In the genomic region with DNA sequence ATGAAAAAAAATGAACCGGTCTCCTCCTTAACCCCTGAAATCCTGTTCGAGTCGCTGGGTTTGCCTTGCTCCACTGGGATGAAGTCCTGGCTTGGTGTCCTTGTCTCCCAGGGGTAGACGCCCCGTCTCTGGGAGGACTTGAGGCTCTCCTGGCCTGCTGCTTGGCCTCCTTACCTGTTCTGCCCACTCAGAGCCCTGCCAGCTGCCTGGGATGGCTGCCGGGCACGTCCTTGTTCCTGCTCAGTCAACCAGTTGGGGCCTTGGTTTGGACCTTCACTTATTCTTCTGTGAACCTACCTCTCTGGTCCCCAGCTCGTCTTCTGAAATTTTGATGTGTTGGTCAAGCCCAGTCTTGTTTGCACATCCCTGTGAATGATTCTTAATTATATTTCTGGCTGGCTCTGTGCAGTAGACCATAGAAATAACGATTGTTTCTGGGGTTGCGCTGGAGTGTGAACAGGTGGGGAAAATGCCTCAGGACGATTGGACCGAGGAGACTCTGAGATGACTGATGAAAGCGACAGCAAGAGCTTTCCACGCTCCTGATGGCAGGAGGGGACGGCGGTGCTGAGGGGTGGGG, we compare ENCODE assay signal across 1 cellular context.
TF ChIP-seq lines count a peak whose summit lies in the region.

No MANE protein-coding gene starts in this region.

TF ChIP-seq in liver, 16 proteins besides CTCF, POLR2A, EP300 and RAD21 (continued from another document):
- TF ChIP-seq, protein P1, sequence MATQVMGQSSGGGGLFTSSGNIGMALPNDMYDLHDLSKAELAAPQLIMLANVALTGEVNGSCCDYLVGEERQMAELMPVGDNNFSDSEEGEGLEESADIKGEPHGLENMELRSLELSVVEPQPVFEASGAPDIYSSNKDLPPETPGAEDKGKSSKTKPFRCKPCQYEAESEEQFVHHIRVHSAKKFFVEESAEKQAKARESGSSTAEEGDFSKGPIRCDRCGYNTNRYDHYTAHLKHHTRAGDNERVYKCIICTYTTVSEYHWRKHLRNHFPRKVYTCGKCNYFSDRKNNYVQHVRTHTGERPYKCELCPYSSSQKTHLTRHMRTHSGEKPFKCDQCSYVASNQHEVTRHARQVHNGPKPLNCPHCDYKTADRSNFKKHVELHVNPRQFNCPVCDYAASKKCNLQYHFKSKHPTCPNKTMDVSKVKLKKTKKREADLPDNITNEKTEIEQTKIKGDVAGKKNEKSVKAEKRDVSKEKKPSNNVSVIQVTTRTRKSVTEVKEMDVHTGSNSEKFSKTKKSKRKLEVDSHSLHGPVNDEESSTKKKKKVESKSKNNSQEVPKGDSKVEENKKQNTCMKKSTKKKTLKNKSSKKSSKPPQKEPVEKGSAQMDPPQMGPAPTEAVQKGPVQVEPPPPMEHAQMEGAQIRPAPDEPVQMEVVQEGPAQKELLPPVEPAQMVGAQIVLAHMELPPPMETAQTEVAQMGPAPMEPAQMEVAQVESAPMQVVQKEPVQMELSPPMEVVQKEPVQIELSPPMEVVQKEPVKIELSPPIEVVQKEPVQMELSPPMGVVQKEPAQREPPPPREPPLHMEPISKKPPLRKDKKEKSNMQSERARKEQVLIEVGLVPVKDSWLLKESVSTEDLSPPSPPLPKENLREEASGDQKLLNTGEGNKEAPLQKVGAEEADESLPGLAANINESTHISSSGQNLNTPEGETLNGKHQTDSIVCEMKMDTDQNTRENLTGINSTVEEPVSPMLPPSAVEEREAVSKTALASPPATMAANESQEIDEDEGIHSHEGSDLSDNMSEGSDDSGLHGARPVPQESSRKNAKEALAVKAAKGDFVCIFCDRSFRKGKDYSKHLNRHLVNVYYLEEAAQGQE (IDR thresholded peaks at IDR 0.05): no peak
- TF ChIP-seq JUND (IDR thresholded peaks at IDR 0.05): no peak
- no peak for TF ChIP-seq YY1 (IDR thresholded peaks at IDR 0.05)
- no peak for TF ChIP-seq HNF4G (IDR thresholded peaks at IDR 0.05)
- TF ChIP-seq EGR1 (IDR thresholded peaks at IDR 0.05; ENCODE audit: low read depth in 2 of 2): no peak
- no peak for TF ChIP-seq FOXA2 (IDR thresholded peaks at IDR 0.05)
- no peak for TF ChIP-seq GABPA (IDR thresholded peaks at IDR 0.05 in 1 of 2, conservative IDR thresholded peaks at IDR 0.05 in 1 of 2)
- TF ChIP-seq HNF4A (conservative IDR thresholded peaks at IDR 0.05): no peak
